Comparison of ENCODE assay signal across 8 cellular contexts in genomic region chr1:53413175-53414001, GRCh38. TPM values are rescaled to one million over a fixed set of nuclear protein-coding genes. Genes with fewer than 3 reads are reported as not detected.
A peak's percentile ranks its signal among the peaks of the same experiment; 100 is the strongest.
DNase-seq lines count a peak whose midpoint lies in the region; ATAC-seq lines count a peak whose summit lies in the region.

No MANE protein-coding gene starts in this region.

- ATAC-seq in HG02642 (IDR thresholded peaks at IDR 0.05; ENCODE audit: poor library complexity, unreplicated experiment) (peak; percentile 60), GM18519 (IDR thresholded peaks at IDR 0.05; ENCODE audit: low FRiP score, unreplicated experiment) (no peak)

- in situ Hi-C loops in ACHN (cut with HindIII; ENCODE audit: low pct_ligation_motif_present, low pct_unique_long_range_greater_than_20kb, low sequenced_read_pairs) = no loop called here

- DNase-seq in ACHN = peak; percentile 67
- DNase-seq in activated CD4-positive, alpha-beta T cell treated with anti-CD3 and anti-CD28 coated beads for 1 hour = peak; percentile 34
- DNase-seq in dermis blood vessel endothelial cell = peak; percentile 5
- DNase-seq in smooth muscle cell of the brain vasculature (ENCODE audit: low read depth, low spot score) = peak; percentile 82
- DNase-seq in COR-L47 (lab: John Stamatoyannopoulos, UW) = no peak
- DNase-seq in NCI-H446 (lab: John Stamatoyannopoulos, UW) = no peak

RNA-seq across cellular contexts. Expression of gene DMRTB1, which starts 45.8 kb away (rescaled TPM):
- not detected in 2 replicates for total RNA-seq in dermis blood vessel endothelial cell

Comparison
In these comparisons a context has a peak if more than half of its experiments do, and no peak if none do; other contexts are left out.
1. DNase-seq: peak in ACHN (single experiment), activated CD4-positive, alpha-beta T cell treated with anti-CD3 and anti-CD28 coated beads for 1 hour (single experiment), dermis blood vessel endothelial cell (single experiment) and smooth muscle cell of the brain vasculature (single experiment); none in COR-L47 (single experiment) and NCI-H446 (0 of 2).